ENCODE assay signal across 2 cellular contexts in genomic region chr14:71752111-71752738, GRCh38.
"Had no signal": no experiment of that assay in that cellular context is flagged by ENCODE, and none has a peak within 500 bp of the region (broad histone marks: within the 10 kb centered on the region; RNA-seq: fewer than 3 reads in every experiment).

No MANE protein-coding gene starts in this region.

- H3K4me3 ChIP-seq: skin epidermis had no signal

- H3K27ac ChIP-seq: epithelial cell of prostate, skin epidermis had no signal
